ENCODE assay signal across 32 cellular contexts in the genomic region with DNA sequence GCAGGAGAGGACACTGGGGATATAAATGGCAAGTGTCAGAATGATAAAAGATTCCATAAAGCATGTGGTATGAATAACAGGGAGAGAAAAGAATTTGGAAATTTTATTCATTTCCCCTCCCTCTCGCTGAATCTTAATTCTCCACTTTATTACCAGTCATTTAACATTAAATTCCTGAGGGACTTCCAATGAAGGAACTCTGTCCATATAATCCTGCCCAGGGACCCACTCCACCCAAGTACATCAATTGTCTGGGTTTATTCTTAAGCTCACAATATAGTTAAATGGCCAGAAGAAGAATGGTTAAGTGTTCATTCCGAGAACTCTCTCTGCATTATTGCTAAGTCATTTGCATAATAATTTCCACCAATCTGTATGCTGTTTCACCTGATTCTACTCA.
"Had no signal": no experiment of that assay in that cellular context is flagged by ENCODE, and none has a peak within 500 bp of the region (broad histone marks: within the 10 kb centered on the region; RNA-seq: fewer than 3 reads in every experiment).

No MANE protein-coding gene starts in this region.

- H3K9me3 ChIP-seq: MG63 had no signal

- H3K36me3 ChIP-seq: MG63 had no signal

- H3K27me3 ChIP-seq: MG63 had no signal

- DNase-seq: Karpas-422, Kasumi-1, MG63, MM.1S, MV-4-11, NCI-H1048, NCI-H1092, NCI-H1092 treated with DMSO at 0.1 percent for 48 hours, NCI-H1105, NCI-H1105 treated with DMSO at 0.1 percent for 48 hours, NCI-H1417 treated with DMSO at 0.1 percent for 48 hours, NCI-H1436, NCI-H1436 treated with DMSO at 0.1 percent for 48 hours, NCI-H1694, NCI-H1694 treated with DMSO at 0.1 percent for 48 hours, NCI-H187, NCI-H187 treated with DMSO at 0.1 percent for 48 hours, NCI-H1930, NCI-H2029, NCI-H2029 treated with DMSO at 0.1 percent for 48 hours, NCI-H2081 treated with DMSO at 0.1 percent for 48 hours, NCI-H2107, NCI-H2171, NCI-H2171 treated with DMSO at 0.1 percent for 48 hours, NCI-H2227 treated with DMSO at 0.1 percent for 48 hours, NCI-H226, NCI-H345, NCI-H446, NCI-H446 treated with DMSO at 0.1 percent for 48 hours, NCI-H510A, NCI-H524, NCI-H524 treated with DMSO at 0.1 percent for 48 hours had no signal

- H3K4me3 ChIP-seq: MG63 had no signal
